In genomic region chr1:77027916-77028315, GRCh38 we compare ENCODE assay signal across 31 cellular contexts.
"Had no signal": no experiment of that assay in that cellular context is flagged by ENCODE, and none has a peak within 500 bp of the region (broad histone marks: within the 10 kb centered on the region; RNA-seq: fewer than 3 reads in every experiment).

No MANE protein-coding gene starts in this region.

- H3K4me3 ChIP-seq: coronary artery, dorsolateral prefrontal cortex, esophagus muscularis mucosa, gastrocnemius medialis had no signal

- DNase-seq: activated B cell treated with CpG ODN at 0.5 μM for 24 hours; activated CD4-positive, alpha-beta T cell treated with anti-CD3 and anti-CD28 coated beads for 48 hours; activated CD4-positive, alpha-beta T cell treated with anti-CD3 and anti-CD28 coated beads, Interleukin-2, amount 50 U/mL, for 1 hour; activated CD4-positive, alpha-beta T cell treated with anti-CD3 and anti-CD28 coated beads, Interleukin-2, amount 50 U/mL, for 48 hours; activated CD8-positive, alpha-beta memory T cell treated with anti-CD3 and anti-CD28 coated beads for 24 hours; activated CD8-positive, alpha-beta T cell treated with anti-CD3 and anti-CD28 coated beads for 36 hours; activated effector memory CD4-positive, alpha-beta T cell treated with Interleukin-2 at 50 U/mL for 16 hours; activated gamma-delta T cell treated with Interleukin-2 at 50 U/mL for 16 hours; activated naive CD4-positive, alpha-beta T cell treated with anti-CD3 and anti-CD28 coated beads, Interleukin-2, amount 50 U/mL, for 16 hours; activated naive CD4-positive, alpha-beta T cell treated with Interleukin-2 at 50 U/mL for 16 hours; activated T-cell treated with anti-CD3 and anti-CD28 coated beads, Interleukin-2, amount 50 U/mL, for 4 hours; amniotic stem cell; anterior cingulate cortex; brain microvascular endothelial cell; dorsolateral prefrontal cortex; effector memory CD4-positive, alpha-beta T cell; erythroblast; foreskin keratinocyte; gastrocnemius medialis; T-helper 1 cell; T-helper 17 cell; T1000; WERI-Rb-1 had no signal

- H3K27ac ChIP-seq: brain microvascular endothelial cell, coronary artery, dorsolateral prefrontal cortex, esophagus muscularis mucosa, foreskin keratinocyte, gastrocnemius medialis, WERI-Rb-1 had no signal

- H3K9me3 ChIP-seq: esophagus muscularis mucosa, gastrocnemius medialis had no signal

- H3K4me3 Mint-ChIP-seq: activated B cell treated with CpG ODN at 0.5 μM for 24 hours; activated CD8-positive, alpha-beta T cell treated with anti-CD3 and anti-CD28 coated beads for 36 hours; activated naive CD8-positive, alpha-beta T cell; activated T-cell treated with anti-CD3 and anti-CD28 coated beads, Interleukin-2, amount 50 U/mL, for 4 hours; activated T-helper 17 cell treated with anti-CD3 and anti-CD28 coated beads, Interleukin-2, amount 50 U/mL, for 72 hours; central memory CD8-positive, alpha-beta T cell; dendritic cell treated with granulocyte-macrophage colony-stimulating factor and Interleukin-4, amounts not matched to agents 40 ng/mL and 50 ng/mL, for 4 days; T-helper 17 cell; T-helper 2 cell treated with Interferon-gamma antibody and Interleukin-4, amounts not matched to agents 5 μg/mL and 100 μg/mL, for 36 hours had no signal

- H3K36me3 Mint-ChIP-seq: activated naive CD8-positive, alpha-beta T cell had no signal

- H3K4me1 ChIP-seq: gastrocnemius medialis had no signal

- H3K9me3 Mint-ChIP-seq: activated B cell treated with CpG ODN at 0.5 μM for 24 hours; activated CD8-positive, alpha-beta T cell treated with anti-CD3 and anti-CD28 coated beads for 36 hours; activated T-cell treated with anti-CD3 and anti-CD28 coated beads, Interleukin-2, amount 50 U/mL, for 4 hours; activated T-helper 17 cell treated with anti-CD3 and anti-CD28 coated beads, Interleukin-2, amount 50 U/mL, for 72 hours; central memory CD8-positive, alpha-beta T cell; dendritic cell treated with granulocyte-macrophage colony-stimulating factor and Interleukin-4, amounts not matched to agents 40 ng/mL and 50 ng/mL, for 4 days; T-helper 2 cell treated with Interferon-gamma antibody and Interleukin-4, amounts not matched to agents 5 μg/mL and 100 μg/mL, for 36 hours had no signal

- H3K27me3 Mint-ChIP-seq: activated B cell treated with CpG ODN at 0.5 μM for 24 hours; dendritic cell treated with granulocyte-macrophage colony-stimulating factor and Interleukin-4, amounts not matched to agents 40 ng/mL and 50 ng/mL, for 4 days had no signal

- H3K4me1 Mint-ChIP-seq: activated B cell treated with CpG ODN at 0.5 μM for 24 hours; activated T-helper 17 cell treated with anti-CD3 and anti-CD28 coated beads, Interleukin-2, amount 50 U/mL, for 72 hours; central memory CD8-positive, alpha-beta T cell; T-helper 17 cell had no signal

- H3K36me3 ChIP-seq: brain microvascular endothelial cell, esophagus muscularis mucosa, gastrocnemius medialis had no signal

- ATAC-seq: activated CD4-positive, CD25-positive, alpha-beta regulatory T cell treated with anti-CD3 and anti-CD28 coated beads, Interleukin-2, amount 50 U/mL, for 24 hours; activated CD8-positive, alpha-beta T cell treated with anti-CD3 and anti-CD28 coated beads for 36 hours; activated T-cell treated with anti-CD3 and anti-CD28 coated beads, Interleukin-2, amount 50 U/mL, for 4 hours; activated T-helper 17 cell treated with anti-CD3 and anti-CD28 coated beads, Interleukin-2, amount 50 U/mL, for 72 hours; foreskin keratinocyte; gastrocnemius medialis; T-helper 17 cell had no signal

- H3K27me3 ChIP-seq: esophagus muscularis mucosa, foreskin keratinocyte, gastrocnemius medialis had no signal

- H3K27ac Mint-ChIP-seq: activated B cell treated with CpG ODN at 0.5 μM for 24 hours; activated CD8-positive, alpha-beta T cell treated with anti-CD3 and anti-CD28 coated beads for 36 hours; activated naive CD8-positive, alpha-beta T cell; activated T-helper 17 cell treated with anti-CD3 and anti-CD28 coated beads, Interleukin-2, amount 50 U/mL, for 72 hours; dendritic cell treated with granulocyte-macrophage colony-stimulating factor and Interleukin-4, amounts not matched to agents 40 ng/mL and 50 ng/mL, for 4 days; T-helper 17 cell; T-helper 2 cell treated with Interferon-gamma antibody and Interleukin-4, amounts not matched to agents 5 μg/mL and 100 μg/mL, for 36 hours had no signal
